1 cellular context compared by ENCODE assay signal in the genomic region with DNA sequence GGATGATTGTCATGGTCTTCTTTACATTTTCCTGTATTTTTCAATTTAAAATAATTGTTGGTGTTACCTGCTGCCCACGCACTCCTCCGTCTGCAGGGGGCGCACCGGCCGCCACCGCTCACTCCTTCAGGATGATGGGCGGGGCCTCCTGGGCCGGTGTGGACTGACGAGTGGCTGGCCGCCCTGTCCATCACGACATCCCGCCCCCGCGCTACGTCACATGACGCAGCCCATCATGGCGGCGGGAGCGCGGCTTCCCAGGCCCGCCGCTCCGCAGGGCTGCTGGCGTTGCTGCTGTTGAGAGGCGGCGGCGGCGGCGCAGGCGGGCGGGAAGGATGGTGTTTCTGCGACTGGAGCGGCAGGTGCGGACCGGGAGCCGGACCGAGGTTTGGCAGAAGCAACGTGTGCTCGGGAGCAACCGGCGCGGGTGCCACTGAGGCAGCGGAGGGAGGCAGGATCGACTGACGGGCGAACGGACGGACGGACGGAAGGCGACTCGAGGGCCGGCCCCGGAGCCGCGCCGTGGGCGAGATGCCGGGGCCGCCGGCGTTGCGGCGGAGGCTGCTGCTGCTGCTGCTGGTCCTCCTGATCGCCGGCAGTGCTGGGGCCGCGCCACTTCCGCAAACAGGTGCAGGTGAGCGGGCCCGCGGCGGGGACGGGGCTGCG.
TF ChIP-seq lines count a peak whose summit lies in the region.

A gene (plus strand): TSS at position 216 of the 666 bp plus-strand sequence. CDS start 316 bp downstream, at position 532.

TF ChIP-seq in H1, 55 proteins besides CTCF, POLR2A, EP300 and RAD21 (continued from another document):
- TF ChIP-seq SIN3A (conservative IDR thresholded peaks at IDR 0.05 in 1 of 2, IDR thresholded peaks at IDR 0.05 in 1 of 2; ENCODE audit: low read depth in 1 of 2, low read length in 2 of 2) (peak in 1 of 2 experiments; percentile 84; a peak in 2 of 4 replicates), SIRT6 (IDR thresholded peaks at IDR 0.05; ENCODE audit: low read length) (no peak), SUZ12 (IDR thresholded peaks at IDR 0.05; ENCODE audit: low read length) (no peak), RXRA (IDR thresholded peaks at IDR 0.05; ENCODE audit: insufficient read depth, low read depth, low read length) (no peak), PHF8 (conservative IDR thresholded peaks at IDR 0.05; ENCODE audit: low read depth, low read length) (peak; percentile 99), GABPA (IDR thresholded peaks at IDR 0.05; ENCODE audit: borderline replicate concordance, insufficient read depth, low read length) (no peak), BCL11A (IDR thresholded peaks at IDR 0.05; ENCODE audit: low read depth in 2 of 2, low read length in 2 of 2) (no peak), CEBPB (IDR thresholded peaks at IDR 0.05; ENCODE audit: low read depth, low read length) (no peak), CBX8 (IDR thresholded peaks at IDR 0.05; ENCODE audit: borderline replicate concordance, low read depth, low read length) (no peak), EGR1 (IDR thresholded peaks at IDR 0.05; ENCODE audit: borderline replicate concordance, low read depth, low read length) (peak; percentile 69; the same call in 1 of the 2 replicates), CHD1 (IDR thresholded peaks at IDR 0.05; ENCODE audit: low read depth, low read length) (no peak), JUND (IDR thresholded peaks at IDR 0.05; ENCODE audit: low read length) (0 out of 2 replicates have a peak, but pooled peaks have one; percentile 4), SAP30 (IDR thresholded peaks at IDR 0.05; ENCODE audit: insufficient read depth, insufficient replicate concordance, low read length) (no peak), TAF1 (IDR thresholded peaks at IDR 0.05; ENCODE audit: low read depth, low read length) (peak; percentile 84), CREB1 (IDR thresholded peaks at IDR 0.05) (peak; percentile 97), CTBP2 (IDR thresholded peaks at IDR 0.05; ENCODE audit: borderline replicate concordance, insufficient read depth, insufficient read length, low read length) (no peak), KDM4A (IDR thresholded peaks at IDR 0.05; ENCODE audit: low read depth, low read length, severe bottlenecking) (peak; percentile 92), BACH1 (IDR thresholded peaks at IDR 0.05; ENCODE audit: low read length) (no peak), TAF7 (optimal IDR thresholded peaks at IDR 0.05; ENCODE audit: borderline replicate concordance, low read depth, low read length) (peak; percentile 40), SP4 (IDR thresholded peaks at IDR 0.05; ENCODE audit: low read length) (peak; percentile 95; the same call in 1 of the 2 replicates), BRCA1 (IDR thresholded peaks at IDR 0.05; ENCODE audit: low read depth, low read length) (no peak), EZH2 (IDR thresholded peaks at IDR 0.05; ENCODE audit: low read depth, low read length, severe bottlenecking) (no peak), YY1 (IDR thresholded peaks at IDR 0.05; ENCODE audit: low read depth, low read length) (peak; percentile 98), RBBP5 (IDR thresholded peaks at IDR 0.05; ENCODE audit: borderline replicate concordance, low read depth, low read length) (peak; percentile 94; the same call in 1 of the 2 replicates), POU5F1 (IDR thresholded peaks at IDR 0.05; ENCODE audit: low read depth, low read length) (no peak), SIX5 (IDR thresholded peaks at IDR 0.05; ENCODE audit: low read depth, low read length) (no peak), TEAD4 (IDR thresholded peaks at IDR 0.05; ENCODE audit: low read depth, low read length) (no peak), ZNF274 (IDR thresholded peaks at IDR 0.05; ENCODE audit: borderline replicate concordance, extremely low read depth, low read length) (no peak), HDAC6 (IDR thresholded peaks at IDR 0.05; ENCODE audit: low read depth, low read length) (no peak), RFX5 (IDR thresholded peaks at IDR 0.05; ENCODE audit: borderline replicate concordance, low read depth, low read length) (no peak), RNF2 (IDR thresholded peaks at IDR 0.05; ENCODE audit: borderline replicate concordance, low read depth, low read length, missing control alignments, poor library complexity, severe bottlenecking) (no peak), SRF (IDR thresholded peaks at IDR 0.05; ENCODE audit: low read depth, low read length) (0 out of 2 replicates have a peak, but pooled peaks have one; percentile 4), SP1 (IDR thresholded peaks at IDR 0.05; ENCODE audit: low read depth, low read length) (peak; percentile 93), SP2 (IDR thresholded peaks at IDR 0.05; ENCODE audit: low read length) (peak; percentile 61), POLR2AphosphoS5 (IDR thresholded peaks at IDR 0.05; ENCODE audit: low read depth, low read length) (peak; percentile 84), FOSL1 (IDR thresholded peaks at IDR 0.05; ENCODE audit: insufficient read depth, low read depth, low read length) (no peak), TBP (IDR thresholded peaks at IDR 0.05; ENCODE audit: low read depth, low read length) (peak; percentile 72), MAFK (IDR thresholded peaks at IDR 0.05; ENCODE audit: low read depth, low read length) (no peak), ASH2L (IDR thresholded peaks at IDR 0.05; ENCODE audit: low read length) (peak; percentile 97), HDAC2 (IDR thresholded peaks at IDR 0.05; ENCODE audit: borderline replicate concordance in 1 of 2, low read depth in 2 of 2, low read length in 2 of 2) (0 out of 4 replicates have a peak, but pooled peaks of 1 of the 2 experiments have one; percentile 52), CHD2 (IDR thresholded peaks at IDR 0.05; ENCODE audit: low read length) (peak; percentile 85), KDM5A (IDR thresholded peaks at IDR 0.05; ENCODE audit: low read length) (peak; percentile 85)
- TF ChIP-seq, protein P1, sequence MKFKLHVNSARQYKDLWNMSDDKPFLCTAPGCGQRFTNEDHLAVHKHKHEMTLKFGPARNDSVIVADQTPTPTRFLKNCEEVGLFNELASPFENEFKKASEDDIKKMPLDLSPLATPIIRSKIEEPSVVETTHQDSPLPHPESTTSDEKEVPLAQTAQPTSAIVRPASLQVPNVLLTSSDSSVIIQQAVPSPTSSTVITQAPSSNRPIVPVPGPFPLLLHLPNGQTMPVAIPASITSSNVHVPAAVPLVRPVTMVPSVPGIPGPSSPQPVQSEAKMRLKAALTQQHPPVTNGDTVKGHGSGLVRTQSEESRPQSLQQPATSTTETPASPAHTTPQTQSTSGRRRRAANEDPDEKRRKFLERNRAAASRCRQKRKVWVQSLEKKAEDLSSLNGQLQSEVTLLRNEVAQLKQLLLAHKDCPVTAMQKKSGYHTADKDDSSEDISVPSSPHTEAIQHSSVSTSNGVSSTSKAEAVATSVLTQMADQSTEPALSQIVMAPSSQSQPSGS (IDR thresholded peaks at IDR 0.05; ENCODE audit: low read length): no peak
- TF ChIP-seq, protein P2, sequence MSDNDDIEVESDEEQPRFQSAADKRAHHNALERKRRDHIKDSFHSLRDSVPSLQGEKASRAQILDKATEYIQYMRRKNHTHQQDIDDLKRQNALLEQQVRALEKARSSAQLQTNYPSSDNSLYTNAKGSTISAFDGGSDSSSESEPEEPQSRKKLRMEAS (IDR thresholded peaks at IDR 0.05): peak; percentile 53
- TF ChIP-seq, protein P3, sequence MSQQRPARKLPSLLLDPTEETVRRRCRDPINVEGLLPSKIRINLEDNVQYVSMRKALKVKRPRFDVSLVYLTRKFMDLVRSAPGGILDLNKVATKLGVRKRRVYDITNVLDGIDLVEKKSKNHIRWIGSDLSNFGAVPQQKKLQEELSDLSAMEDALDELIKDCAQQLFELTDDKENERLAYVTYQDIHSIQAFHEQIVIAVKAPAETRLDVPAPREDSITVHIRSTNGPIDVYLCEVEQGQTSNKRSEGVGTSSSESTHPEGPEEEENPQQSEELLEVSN (IDR thresholded peaks at IDR 0.05): no peak
- TF ChIP-seq, protein P4, sequence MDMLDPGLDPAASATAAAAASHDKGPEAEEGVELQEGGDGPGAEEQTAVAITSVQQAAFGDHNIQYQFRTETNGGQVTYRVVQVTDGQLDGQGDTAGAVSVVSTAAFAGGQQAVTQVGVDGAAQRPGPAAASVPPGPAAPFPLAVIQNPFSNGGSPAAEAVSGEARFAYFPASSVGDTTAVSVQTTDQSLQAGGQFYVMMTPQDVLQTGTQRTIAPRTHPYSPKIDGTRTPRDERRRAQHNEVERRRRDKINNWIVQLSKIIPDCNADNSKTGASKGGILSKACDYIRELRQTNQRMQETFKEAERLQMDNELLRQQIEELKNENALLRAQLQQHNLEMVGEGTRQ (IDR thresholded peaks at IDR 0.05; ENCODE audit: low read length): peak; percentile 93
- TF ChIP-seq, protein P5, sequence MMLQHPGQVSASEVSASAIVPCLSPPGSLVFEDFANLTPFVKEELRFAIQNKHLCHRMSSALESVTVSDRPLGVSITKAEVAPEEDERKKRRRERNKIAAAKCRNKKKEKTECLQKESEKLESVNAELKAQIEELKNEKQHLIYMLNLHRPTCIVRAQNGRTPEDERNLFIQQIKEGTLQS (IDR thresholded peaks at IDR 0.05; ENCODE audit: insufficient read depth, low read depth, low read length): peak; percentile 64
